In genomic region chr19:38374332-38375097, GRCh38 we compare ENCODE assay signal across 8 cellular contexts. TPM values are rescaled to one million over a fixed set of nuclear protein-coding genes. Genes with fewer than 3 reads are reported as not detected.
A peak's percentile ranks its signal among the peaks of the same experiment; 100 is the strongest.
DNase-seq lines count a peak whose midpoint lies in the region; ATAC-seq and TF ChIP-seq lines count a peak whose summit lies in the region.

PSMD8 (plus strand) TSS chr19:38374571; CDS start chr19:38374602, 31 bp downstream.

- intact Hi-C loops in Caco-2 (cut with micrococcal nuclease; ENCODE audit: unreplicated experiment): loop anchor here (1.0 kb wide), 3 partner anchors 13 to 38 kb away; no protein-coding TSS in a partner anchor

- H3K27me3 ChIP-seq in Caco-2 (replicated peaks; ENCODE audit: control insufficient read depth, insufficient read depth, low read length): no peaks in the 10 kb centered on the region

- DNase-seq in Caco-2 (peak; percentile 99), HT1080 (ENCODE audit: low read depth) (peak; percentile 99), NOMO-1 treated with DMSO at 0.1 percent for 48 hours (lab: John Stamatoyannopoulos, UW; ENCODE audit: unreplicated experiment) (peak; percentile 100), medulla oblongata (ENCODE audit: extremely low spot score) (peak; percentile 100)
- DNase-seq in activated CD8-positive, alpha-beta memory T cell treated with anti-CD3 and anti-CD28 coated beads for 4 hours (ENCODE audit: low read depth in 2 of 2): peak; percentile 95 to 97
- peak; percentile 97 to 98 (median 98) for DNase-seq in effector memory CD8-positive, alpha-beta T cell
- peak; percentile 96 for DNase-seq in stimulated activated CD8-positive, alpha-beta memory T cell treated with anti-CD3 and anti-CD28 coated beads, Interleukin-12 subunit alpha, Interleukin-12 subunit beta, amount 100 ng/mL, for 1 hour (ENCODE audit: low read depth)

- peak; percentile 88 for ATAC-seq in GM21360 (IDR thresholded peaks at IDR 0.05; ENCODE audit: unreplicated experiment)
- peak; percentile 93 for ATAC-seq in effector memory CD8-positive, alpha-beta T cell (replicated peaks)

- peak in 1 of 2 experiments; percentile 48 for TF ChIP-seq CTCF in Caco-2 (IDR thresholded peaks at IDR 0.05; ENCODE audit: insufficient read depth in 1 of 2, low read depth in 1 of 2, low read length in 1 of 2, severe bottlenecking in 1 of 2, unreplicated experiment in 1 of 2)

- POLR2A ChIA-PET in Caco-2 (lab: Charles Lee): interaction anchor here (0.6 to 1.9 kb wide), 21 partner anchors 10 to 475 kb away, joined by 3 to 26 read pairs (median 4); partner anchors contain the start of genes C19orf33, EIF3K, FAM98C and GGN

- H3K4me3 ChIP-seq in Caco-2 (ENCODE audit: low read depth, low read length): peak within 1 kb of the TSS; percentile 95

- no peaks in the 10 kb centered on the region for H3K9me3 ChIP-seq in Caco-2

- no TSS peak for BruUV-seq in Caco-2 (replicated peaks; lab: Mats Ljungman, UMichigan)

- no peaks in the 10 kb centered on the region for H3K9me3 Mint-ChIP-seq in Caco-2 (ENCODE audit: unreplicated experiment)
- H3K9me3 Mint-ChIP-seq in effector memory CD8-positive, alpha-beta T cell: no peaks in the 10 kb centered on the region

- no peaks in the 10 kb centered on the region for H3K27me3 Mint-ChIP-seq in Caco-2 (ENCODE audit: insufficient read depth, unreplicated experiment)
- peaks cover 2 to 13% of the 10 kb centered on the region in 2 donors for H3K27me3 Mint-ChIP-seq in effector memory CD8-positive, alpha-beta T cell

- CTCF ChIA-PET in Caco-2 (lab: Charles Lee): interaction anchor here (0.5 to 2.8 kb wide), 20 partner anchors 13 to 442 kb away, joined by 3 to 58 read pairs (median 4); partner anchors contain the start of genes CATSPERG, FAM98C, GGN and KCNK6

- peaks cover 34% of the 10 kb centered on the region for H3K36me3 Mint-ChIP-seq in Caco-2 (ENCODE audit: insufficient read depth, unreplicated experiment)
- peaks cover 39% of the 10 kb centered on the region for H3K36me3 Mint-ChIP-seq in effector memory CD8-positive, alpha-beta T cell (ENCODE audit: insufficient read depth)

- H3K4me1 Mint-ChIP-seq in Caco-2 (ENCODE audit: low read depth, unreplicated experiment): peaks cover 12% of the 10 kb centered on the region
- H3K4me1 Mint-ChIP-seq in effector memory CD8-positive, alpha-beta T cell (ENCODE audit: low read depth in 2 of 2): peaks cover 25 to 27% of the 10 kb centered on the region in 2 donors

- H3K36me3 ChIP-seq in Caco-2 (ENCODE audit: control insufficient read depth, insufficient read depth, low read length): no peaks in the 10 kb centered on the region; the same call in 1 of the 2 replicates

- peak within 1 kb of the TSS; percentile 92 for H3K27ac Mint-ChIP-seq in Caco-2 (ENCODE audit: unreplicated experiment)
- peak within 1 kb of the TSS; percentile 98 to 99 for H3K27ac Mint-ChIP-seq in effector memory CD8-positive, alpha-beta T cell

- H3K4me3 Mint-ChIP-seq in Caco-2 (ENCODE audit: unreplicated experiment): peak within 1 kb of the TSS; percentile 90
- H3K4me3 Mint-ChIP-seq in effector memory CD8-positive, alpha-beta T cell: peak within 1 kb of the TSS; percentile 98 to 100

- 0 out of 2 replicates have a peak, but pooled peaks cover 4% of the 10 kb centered on the region for H3K4me1 ChIP-seq in Caco-2

RNA-seq across cellular contexts. Expression of gene PSMD8, which starts in this region (rescaled TPM):
- 264 and 274 TPM in 2 replicates for total RNA-seq in Caco-2 (2022)
- total RNA-seq in HT1080 (2014; rRNA removed; shearing (Covaris generic)): 410 and 485 TPM in 2 replicates
- polyA plus RNA-seq in HT1080 (2015; cell fraction: cytosol; rRNA removed): 295 and 335 TPM in 2 replicates
- 174 and 191 TPM in 2 replicates for polyA plus RNA-seq in HT1080 (2015; cell fraction: nucleus; rRNA removed)

Comparison
In these comparisons a context has a peak if more than half of its experiments do, and no peak if none do; other contexts are left out.
1. Peak in every context shown above with its lines: DNase-seq, ATAC-seq and H3K4me3 ChIP-seq.